ENCODE assay signal across 9 cellular contexts in genomic region chr3:38662544-38662943, GRCh38. TPM values are rescaled to one million over a fixed set of nuclear protein-coding genes. Genes with fewer than 3 reads are reported as not detected.
DNase-seq lines count a peak whose midpoint lies in the region; ATAC-seq and TF ChIP-seq lines count a peak whose summit lies in the region.
"Had no signal": no experiment of that assay in that cellular context is flagged by ENCODE, and none has a peak within 500 bp of the region (broad histone marks: within the 10 kb centered on the region; RNA-seq: fewer than 3 reads in every experiment).

No MANE protein-coding gene starts in this region.

- H3K36me3 ChIP-seq in BE2C (no peaks in the 10 kb centered on the region), Panc1 (ENCODE audit: control insufficient read depth, insufficient read depth, low read length) (no peaks in the 10 kb centered on the region)

- peak; percentile 35 for DNase-seq in BE2C
- no peak for DNase-seq in HEK293T (ENCODE audit: extremely low spot score)
- DNase-seq in Panc1 (ENCODE audit: low read depth, low spot score) = no peak
- peak; percentile 40 for DNase-seq in fibroblast of villous mesenchyme (ENCODE audit: low read depth)
- no peak for DNase-seq in GM13976 (ENCODE audit: low spot score)
- no peak for DNase-seq in stimulated activated CD4-positive, alpha-beta T cell treated with anti-CD3 and anti-CD28 coated beads, Interleukin-15, amount 100 ng/mL, for 24 hours

- no peak overlapping the region for H3K4me3 ChIP-seq in BE2C (ENCODE audit: low read depth, low read length)
- no peak overlapping the region for H3K4me3 ChIP-seq in Panc1 (ENCODE audit: low read depth in 2 of 2, low read length in 2 of 2)
- H3K4me3 ChIP-seq in fibroblast of villous mesenchyme (ENCODE audit: low read depth, low read length) = no peak overlapping the region

- H3K9me3 ChIP-seq in BE2C (no peaks in the 10 kb centered on the region), Panc1 (ENCODE audit: control insufficient read depth, insufficient read depth, low read depth, low read length) (no peaks in the 10 kb centered on the region)

- peak; percentile 84 for ATAC-seq in Panc1
- ATAC-seq in HG03565 (IDR thresholded peaks at IDR 0.05; ENCODE audit: unreplicated experiment) = no peak
- no peak for ATAC-seq in GM21367 (IDR thresholded peaks at IDR 0.05; ENCODE audit: unreplicated experiment)
- ATAC-seq: sciatic nerve had no signal

- no peak overlapping the region for H3K27ac ChIP-seq in Panc1 (ENCODE audit: low read length)

- no peaks in the 10 kb centered on the region for H3K27me3 ChIP-seq in BE2C
- H3K27me3 ChIP-seq in Panc1 (ENCODE audit: control insufficient read depth, insufficient read depth, low read length) = no peaks in the 10 kb centered on the region; the same call in 1 of the 2 replicates

- peak; percentile 67 for TF ChIP-seq CTCF in BE2C (IDR thresholded peaks at IDR 0.05; ENCODE audit: low read depth, low read length)
- TF ChIP-seq CTCF in Panc1 (IDR thresholded peaks at IDR 0.05) = peak; percentile 58
- peak; percentile 53 for TF ChIP-seq CTCF in fibroblast of villous mesenchyme (IDR thresholded peaks at IDR 0.05; ENCODE audit: insufficient read depth, low read depth, low read length)
- TF ChIP-seq CTCF in GM13976 (IDR thresholded peaks at IDR 0.05; ENCODE audit: borderline replicate concordance, control extremely low read depth, extremely low read depth, insufficient read depth, missing control alignments) = no peak

- intact Hi-C loops in Panc1 (cut with micrococcal nuclease; ENCODE audit: unreplicated experiment) = no loop called here

- in situ Hi-C loops in Panc1 (cut with HindIII; ENCODE audit: low pct_unique_long_range_greater_than_20kb, low sequenced_read_pairs) (loop anchor here (25.0 kb wide), 1 partner anchor 150 kb away; no protein-coding TSS in a partner anchor), GM13976 (cut with MboI; ENCODE audit: low sequenced_read_pairs, unreplicated experiment) (no loop called here)

- CTCF ChIA-PET in HEK293T (lab: Yijun Ruan, JAX) (interaction anchor here (0.6 to 2.3 kb wide), 5 partner anchors 16 to 1081 kb away, joined by 3 to 6 read pairs (median 4); no protein-coding TSS in a partner anchor), Panc1 (lab: Charles Lee) (interaction anchor here (0.7 to 1.0 kb wide), 3 partner anchors 141 to 368 kb away, joined by 3 to 4 read pairs (median 4); no protein-coding TSS in a partner anchor)

- no TSS peak for BruUV-seq in Panc1 (replicated peaks; lab: Mats Ljungman, UMichigan)

- no peaks in the 10 kb centered on the region for H3K4me1 ChIP-seq in BE2C
- no peaks in the 10 kb centered on the region for H3K4me1 ChIP-seq in Panc1 (ENCODE audit: control insufficient read depth, insufficient read depth, low read length)

- POLR2A ChIA-PET in HEK293T (lab: Yijun Ruan, JAX) (no interaction called here), Panc1 (lab: Charles Lee) (no interaction called here)

TF ChIP-seq in HEK293T, 16 proteins besides CTCF, POLR2A, EP300 and RAD21:
- no peak for TF ChIP-seq SP1 (IDR thresholded peaks at IDR 0.05)
- TF ChIP-seq PKNOX1 (IDR thresholded peaks at IDR 0.05) = peak; percentile 78
TF ChIP-seq in HEK293T: peak in this region for 1.

RNA-seq across cellular contexts. Expression of gene SCN5A, which starts 13.1 kb away (rescaled TPM):
- polyA plus RNA-seq in BE2C (2012; ENCODE audit: insufficient read depth, insufficient read length, low read depth) = 1.4 TPM
- 0.69 TPM for total RNA-seq in Panc1 (2021; ENCODE audit: unreplicated experiment)
- polyA plus RNA-seq in Panc1 (2012; ENCODE audit: insufficient read length) = 0.56 TPM
- total RNA-seq in fibroblast of villous mesenchyme = 0.43 and 0.97 TPM in 2 replicates

Comparison
In these comparisons a context has a peak if more than half of its experiments do, and no peak if none do; other contexts are left out.
1. DNase-seq: peak in BE2C (single experiment) and fibroblast of villous mesenchyme (single experiment); none in HEK293T (single experiment), Panc1 (single experiment), GM13976 (single experiment) and stimulated activated CD4-positive, alpha-beta T cell treated with anti-CD3 and anti-CD28 coated beads, Interleukin-15, amount 100 ng/mL, for 24 hours (single experiment).